Comparison of ENCODE assay signal across 15 cellular contexts in genomic region chr2:2523395-2524339, GRCh38.
"Had no signal": no experiment of that assay in that cellular context is flagged by ENCODE, and none has a peak within 500 bp of the region (broad histone marks: within the 10 kb centered on the region; RNA-seq: fewer than 3 reads in every experiment).

No MANE protein-coding gene starts in this region.

- H3K9me3 ChIP-seq: ascending aorta, colonic mucosa, left lung, pancreas, SJCRH30 had no signal

- ATAC-seq: esophagus mucosa; left lung; pancreas; stimulated activated naive CD8-positive, alpha-beta T cell treated with anti-CD3 and anti-CD28 coated beads, Interleukin-15, amount 100 ng/mL, for 72 hours had no signal

- H3K4me3 ChIP-seq: ascending aorta, colonic mucosa, left lung, neural progenitor cell, pancreas, SJCRH30 had no signal

- H3K27ac Mint-ChIP-seq: activated CD4-positive, alpha-beta T cell treated with anti-CD3 and anti-CD28 coated beads, Interleukin-2, amount 10 ng/mL, durations not matched to agents 7 days and 5 days; activated naive CD8-positive, alpha-beta T cell treated with anti-CD3 and anti-CD28 coated beads, Interleukin-2, amount 10 ng/mL, durations not matched to agents 7 days and 5 days; memory B cell; neural progenitor cell had no signal

- DNase-seq: activated CD4-positive, alpha-beta T cell treated with anti-CD3 and anti-CD28 coated beads, Interleukin-2, amount 10 ng/mL, durations not matched to agents 7 days and 5 days; activated CD4-positive, CD25-positive, alpha-beta regulatory T cell; activated CD8-positive, alpha-beta memory T cell treated with anti-CD3 and anti-CD28 coated beads, Interleukin-2, amount 50 U/mL, for 48 hours; activated naive CD8-positive, alpha-beta T cell treated with anti-CD3 and anti-CD28 coated beads, Interleukin-2, amount 10 ng/mL, durations not matched to agents 7 days and 5 days; colonic mucosa; hippocampal formation; pancreas; stimulated activated naive CD8-positive, alpha-beta T cell treated with anti-CD3 and anti-CD28 coated beads, Interleukin-15, amount 100 ng/mL, for 72 hours; T-helper 2 cell had no signal

- H3K27ac ChIP-seq: ascending aorta, colonic mucosa, left lung, neural progenitor cell, pancreas, SJCRH30 had no signal

- H3K36me3 Mint-ChIP-seq: activated naive CD8-positive, alpha-beta T cell treated with anti-CD3 and anti-CD28 coated beads, Interleukin-2, amount 10 ng/mL, durations not matched to agents 7 days and 5 days; memory B cell; neural progenitor cell had no signal

- H3K36me3 ChIP-seq: ascending aorta, colonic mucosa, left lung, neural progenitor cell, pancreas, SJCRH30 had no signal

- H3K4me1 ChIP-seq: ascending aorta, colonic mucosa, left lung, pancreas, SJCRH30 had no signal

- H3K9me3 Mint-ChIP-seq: activated CD4-positive, alpha-beta T cell treated with anti-CD3 and anti-CD28 coated beads, Interleukin-2, amount 10 ng/mL, durations not matched to agents 7 days and 5 days; activated naive CD8-positive, alpha-beta T cell treated with anti-CD3 and anti-CD28 coated beads, Interleukin-2, amount 10 ng/mL, durations not matched to agents 7 days and 5 days; neural progenitor cell had no signal

- H3K27me3 ChIP-seq: ascending aorta, colonic mucosa, neural progenitor cell, pancreas had no signal
